In genomic region chr18:63741769-63742168, GRCh38 we compare ENCODE assay signal across 12 cellular contexts. TPM values are rescaled to one million over a fixed set of nuclear protein-coding genes. Genes with fewer than 3 reads are reported as not detected.
DNase-seq lines count a peak whose midpoint lies in the region; ATAC-seq and TF ChIP-seq lines count a peak whose summit lies in the region.
"Had no signal": no experiment of that assay in that cellular context is flagged by ENCODE, and none has a peak within 500 bp of the region (broad histone marks: within the 10 kb centered on the region; RNA-seq: fewer than 3 reads in every experiment).

No MANE protein-coding gene starts in this region.

- ATAC-seq in Right ventricle myocardium superior (ENCODE audit: poor library complexity) (no peak), RWPE2 (ENCODE audit: low read depth) (peak; percentile 41; the same call in 1 of the 3 replicates), HG03439 (IDR thresholded peaks at IDR 0.05; ENCODE audit: unreplicated experiment) (no peak), GM18502 (IDR thresholded peaks at IDR 0.05; ENCODE audit: poor library complexity, unreplicated experiment) (no peak)

- no peaks in the 10 kb centered on the region for H3K4me1 ChIP-seq in cardiac muscle cell (ENCODE audit: low read depth)
- H3K4me1 ChIP-seq in RWPE2 (ENCODE audit: insufficient read depth, poor library complexity, severe bottlenecking), result peaks cover 2% of the 10 kb centered on the region
- H3K4me1 ChIP-seq: Caco-2 had no signal

- no peak overlapping the region for H3K27ac ChIP-seq in cardiac muscle cell
- no peak overlapping the region for H3K27ac ChIP-seq in RWPE2 (ENCODE audit: poor library complexity, severe bottlenecking)
- H3K27ac ChIP-seq: KMS-11 had no signal

- H3K4me3 ChIP-seq in cardiac muscle cell (no peak overlapping the region), RWPE2 (ENCODE audit: severe bottlenecking) (no peak overlapping the region), fibroblast of the aortic adventitia (ENCODE audit: low read depth, low read length) (no peak overlapping the region)

- H3K36me3 ChIP-seq in cardiac muscle cell (no peaks in the 10 kb centered on the region), RWPE2 (ENCODE audit: low read depth) (no peaks in the 10 kb centered on the region)

- TF ChIP-seq CTCF in cardiac muscle cell (IDR thresholded peaks at IDR 0.05; ENCODE audit: low read depth, low read length) (peak; percentile 20), RWPE2 (IDR thresholded peaks at IDR 0.05; ENCODE audit: poor library complexity, severe bottlenecking) (peak; percentile 83), fibroblast of the aortic adventitia (IDR thresholded peaks at IDR 0.05; ENCODE audit: insufficient read depth, low read length) (peak; percentile 51)

- intact Hi-C loops in Right ventricle myocardium superior (cut with DNase I), result no loop called here

- H3K9me3 ChIP-seq in cardiac muscle cell (ENCODE audit: low read depth), result no peaks in the 10 kb centered on the region
- no peaks in the 10 kb centered on the region for H3K9me3 ChIP-seq in RWPE2 (ENCODE audit: severe bottlenecking)
- H3K9me3 ChIP-seq: Caco-2 had no signal

- H3K27me3 ChIP-seq in cardiac muscle cell (no peaks in the 10 kb centered on the region), RWPE2 (ENCODE audit: insufficient read depth, poor library complexity, severe bottlenecking) (no peaks in the 10 kb centered on the region)

- DNase-seq in cardiac muscle cell (ENCODE audit: low read depth in 1 of 2, low spot score in 1 of 2) (peak in 1 of 2 donors; percentile 6), Right ventricle myocardium superior (no peak), RWPE2 (ENCODE audit: low spot score) (no peak), fibroblast of the aortic adventitia (ENCODE audit: low read depth) (peak; percentile 52), activated T-cell treated with anti-CD3 and anti-CD28 coated beads for 4 hours (no peak), NCI-H1436 treated with DMSO at 0.1 percent for 48 hours (lab: John Stamatoyannopoulos, UW) (no peak)
- DNase-seq: activated CD4-positive, CD25-positive, alpha-beta regulatory T cell treated with anti-CD3 and anti-CD28 coated beads, Interleukin-2, amount 50 U/mL, for 72 hours; Caco-2; naive B cell had no signal

RNA-seq across cellular contexts. Expression of gene SERPINB7, which starts 33.4 kb away (rescaled TPM):
- total RNA-seq in cardiac muscle cell (not detected in 2 replicates), Right ventricle myocardium superior (not detected), fibroblast of the aortic adventitia (ENCODE audit: low replicate concordance) (0.27 TPM in 1 of 2 replicates, not detected in the other)
- 0.24 TPM in 1 of 2 replicates, not detected in the other for polyA plus RNA-seq in cardiac muscle cell
- total RNA-seq: Caco-2 had no signal

RNA-seq across cellular contexts. Expression of gene SERPINB11, which starts 39.0 kb away (rescaled TPM):
- total RNA-seq in cardiac muscle cell (not detected in 2 replicates), Right ventricle myocardium superior (not detected), fibroblast of the aortic adventitia (ENCODE audit: low replicate concordance) (not detected in 2 replicates)
- not detected in 2 replicates for polyA plus RNA-seq in cardiac muscle cell
- total RNA-seq: Caco-2 had no signal

Comparison
In these comparisons a context has a peak if more than half of its experiments do, and no peak if none do; other contexts are left out.
1. CTCF ChIP-seq: peak in every context shown above with its lines; median percentile 83 in RWPE2; 51 in fibroblast of the aortic adventitia; 20 in cardiac muscle cell.